23 cellular contexts compared by ENCODE assay signal in the genomic region with DNA sequence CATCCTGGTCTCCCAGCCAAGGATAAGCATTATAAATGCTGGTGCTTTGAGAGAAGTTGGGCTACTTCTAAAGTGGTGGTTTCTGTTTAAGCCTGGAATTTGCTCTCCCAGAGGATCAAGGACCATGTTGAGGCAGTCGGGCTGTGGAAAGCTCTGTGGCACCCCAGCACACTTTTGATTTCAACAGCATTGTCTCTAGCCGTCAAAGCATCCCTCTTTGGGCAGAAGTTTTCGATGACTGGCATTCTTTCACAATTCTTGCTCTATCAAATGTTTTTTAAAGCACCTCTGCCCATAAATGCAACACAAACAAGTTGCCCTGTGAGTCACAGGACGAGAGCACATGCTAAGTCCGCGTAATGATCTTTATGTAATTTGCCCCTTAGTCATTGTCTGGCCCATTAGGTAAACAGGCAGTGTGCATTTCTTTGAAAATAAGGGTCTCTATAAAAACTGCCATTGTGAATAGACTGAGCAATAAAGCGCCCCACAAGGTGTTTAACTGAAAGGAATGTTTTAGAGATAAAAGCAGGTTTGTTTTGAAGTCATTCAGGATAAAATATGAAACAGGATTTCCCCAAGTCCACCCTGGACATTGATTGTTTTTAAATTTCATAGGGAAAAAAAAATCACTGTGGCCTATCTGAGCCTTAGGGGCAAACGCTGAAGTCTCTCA. TPM values are rescaled to one million over a fixed set of nuclear protein-coding genes. Genes with fewer than 3 reads are reported as not detected.
A peak's percentile ranks its signal among the peaks of the same experiment; 100 is the strongest.
DNase-seq lines count a peak whose midpoint lies in the region; ATAC-seq, FAIRE-seq and TF ChIP-seq lines count a peak whose summit lies in the region.
"Had no signal": no experiment of that assay in that cellular context is flagged by ENCODE, and none has a peak within 500 bp of the region (broad histone marks: within the 10 kb centered on the region; RNA-seq: fewer than 3 reads in every experiment).

No MANE protein-coding gene starts in this region.

- H3K4me3 ChIP-seq in astrocyte (ENCODE audit: insufficient read depth, low read depth, low read length): no peak overlapping the region
- H3K4me3 ChIP-seq: body of pancreas, mucosa of descending colon, thoracic aorta had no signal

- H3K9me3 Mint-ChIP-seq in astrocyte (ENCODE audit: unreplicated experiment): no peaks in the 10 kb centered on the region

- peaks cover 29% of the 10 kb centered on the region for H3K27me3 Mint-ChIP-seq in astrocyte (ENCODE audit: low read depth, unreplicated experiment)

- H4K20me1 ChIP-seq in astrocyte (ENCODE audit: insufficient read depth, low read length): no peaks in the 10 kb centered on the region

- DNase-seq in Daoy (ENCODE audit: low read depth): peak; percentile 79
- DNase-seq in M059J (ENCODE audit: low read depth): peak; percentile 83
- peak; percentile 12 for DNase-seq in astrocyte (ENCODE audit: low read depth)
- DNase-seq in iris pigment epithelial cell (ENCODE audit: low read depth): peak; percentile 49
- no peak for DNase-seq in NCI-H524 (lab: John Stamatoyannopoulos, UW)
- no peak for DNase-seq in NCI-H748 treated with DMSO at 0.1 percent for 48 hours (lab: John Stamatoyannopoulos, UW)
- no peak for DNase-seq in NCI-H2171 (lab: John Stamatoyannopoulos, UW)
- DNase-seq: activated CD4-positive, alpha-beta T cell treated with anti-CD3 and anti-CD28 coated beads for 4 hours; activated CD8-positive, alpha-beta memory T cell treated with anti-CD3 and anti-CD28 coated beads, Interleukin-2, amount 50 U/mL, for 4 hours; activated naive CD4-positive, alpha-beta T cell treated with Interleukin-2 at 50 U/mL for 16 hours; body of pancreas; erythroblast; left colon; mucosa of descending colon; NCI-H1417; NCI-H2227 treated with DMSO at 0.1 percent for 48 hours; SIG-M5; stimulated activated CD4-positive, alpha-beta T cell treated with anti-CD3 and anti-CD28 coated beads, Interleukin-4, amount 100 ng/mL, for 4 hours; T-helper 9 cell had no signal

- no peaks in the 10 kb centered on the region for H3K4me1 ChIP-seq in astrocyte (ENCODE audit: insufficient read depth, low read length)
- H3K4me1 ChIP-seq: body of pancreas had no signal

- H3K79me2 ChIP-seq in astrocyte (ENCODE audit: insufficient read depth, low read length): no peaks in the 10 kb centered on the region

- H2AFZ ChIP-seq in astrocyte (ENCODE audit: low read depth, low read length): no peak overlapping the region

- peaks cover 9% of the 10 kb centered on the region for H3K4me1 Mint-ChIP-seq in astrocyte (ENCODE audit: low read depth, unreplicated experiment)

- FAIRE-seq in astrocyte (lab: Jason Lieb, UNC): no peak

- H3K9ac ChIP-seq in astrocyte (ENCODE audit: low read length): no peak overlapping the region

- H3K27ac Mint-ChIP-seq in astrocyte (ENCODE audit: unreplicated experiment): no peak overlapping the region
- H3K27ac Mint-ChIP-seq: dendritic cell treated with granulocyte-macrophage colony-stimulating factor and Interleukin-4, amounts not matched to agents 40 ng/mL and 50 ng/mL, for 4 days had no signal

- H3K27me3 ChIP-seq in astrocyte (ENCODE audit: insufficient read depth, low read length): no peaks in the 10 kb centered on the region
- H3K27me3 ChIP-seq: body of pancreas had no signal

- H3K36me3 Mint-ChIP-seq in astrocyte (ENCODE audit: low read depth, unreplicated experiment): no peaks in the 10 kb centered on the region

- no peak overlapping the region for H3K27ac ChIP-seq in astrocyte (ENCODE audit: low read depth, low read length)
- H3K27ac ChIP-seq: body of pancreas, thoracic aorta had no signal

- peak overlapping the region; percentile 11 for H3K4me2 ChIP-seq in astrocyte (ENCODE audit: low read length)

- no peak overlapping the region for H3K4me3 Mint-ChIP-seq in astrocyte (ENCODE audit: unreplicated experiment)
- H3K4me3 Mint-ChIP-seq: dendritic cell treated with granulocyte-macrophage colony-stimulating factor and Interleukin-4, amounts not matched to agents 40 ng/mL and 50 ng/mL, for 4 days had no signal

- no peak for ATAC-seq in GM18505 (IDR thresholded peaks at IDR 0.05; ENCODE audit: unreplicated experiment)
- ATAC-seq: body of pancreas, left colon, mucosa of descending colon, sciatic nerve had no signal

- H3K36me3 ChIP-seq in astrocyte (ENCODE audit: insufficient read depth, low read length): no peaks in the 10 kb centered on the region
- H3K36me3 ChIP-seq: thoracic aorta had no signal

- no peak for TF ChIP-seq CTCF in astrocyte (IDR thresholded peaks at IDR 0.05; ENCODE audit: insufficient read depth, low read depth, low read length)

- no peak for TF ChIP-seq POLR2A in GM18505 (IDR thresholded peaks at IDR 0.05; ENCODE audit: borderline replicate concordance, extremely low read depth, insufficient read depth, insufficient read length)

- no peaks in the 10 kb centered on the region for H3K9me3 ChIP-seq in astrocyte (ENCODE audit: insufficient read depth, low read depth, low read length)
- H3K9me3 ChIP-seq: body of pancreas, mucosa of descending colon, thoracic aorta had no signal

RNA-seq across cellular contexts. Expression of a gene that starts 44.7 kb away (rescaled TPM):
- 0.06 and 0.63 TPM in 2 replicates for total RNA-seq in Daoy (2014; rRNA removed; shearing (Covaris generic))
- not detected in 2 replicates for total RNA-seq in M059J (2014; rRNA removed; shearing (Covaris generic))
- 0.24 and 0.39 TPM in 2 replicates for total RNA-seq in astrocyte

Comparison
In these comparisons a context has a peak if more than half of its experiments do, and no peak if none do; other contexts are left out.
1. DNase-seq: peak in Daoy (single experiment), M059J (single experiment), astrocyte (single experiment) and iris pigment epithelial cell (single experiment); none in NCI-H524 (0 of 2), NCI-H748 treated with DMSO at 0.1 percent for 48 hours (single experiment) and NCI-H2171 (single experiment).